8 cellular contexts compared by ENCODE assay signal in genomic region chr3:120416868-120417267, GRCh38. TPM values are rescaled to one million over a fixed set of nuclear protein-coding genes. Genes with fewer than 3 reads are reported as not detected.
DNase-seq lines count a peak whose midpoint lies in the region; ATAC-seq and TF ChIP-seq lines count a peak whose summit lies in the region.

No MANE protein-coding gene starts in this region.

- no peak overlapping the region for H3K4me3 ChIP-seq in HUES48 (ENCODE audit: low read depth, low read length)
- no peak overlapping the region for H3K4me3 ChIP-seq in rectal smooth muscle tissue (ENCODE audit: low read length)

- H3K9me3 ChIP-seq in HUES48 (ENCODE audit: control insufficient read depth, insufficient read depth, low read length), result 0 out of 2 replicates have a peak, but pooled peaks cover 4% of the 10 kb centered on the region

- no peaks in the 10 kb centered on the region for H3K9me3 Mint-ChIP-seq in CD14-positive monocyte
- H3K9me3 Mint-ChIP-seq in effector memory CD8-positive, alpha-beta T cell, result no peaks in the 10 kb centered on the region

- no peaks in the 10 kb centered on the region for H3K36me3 Mint-ChIP-seq in CD14-positive monocyte
- H3K36me3 Mint-ChIP-seq in effector memory CD8-positive, alpha-beta T cell (ENCODE audit: insufficient read depth), result no peaks in the 10 kb centered on the region

- peaks cover 35% of the 10 kb centered on the region for H3K36me3 ChIP-seq in HUES48 (ENCODE audit: control insufficient read depth, insufficient read depth, low read length)
- H3K36me3 ChIP-seq in rectal smooth muscle tissue (ENCODE audit: control insufficient read depth, insufficient read depth, low read length), result no peaks in the 10 kb centered on the region

- H3K27ac Mint-ChIP-seq in CD14-positive monocyte, result peak overlapping the region in 2 of 7 donors; percentile 53 to 88
- H3K27ac Mint-ChIP-seq in effector memory CD8-positive, alpha-beta T cell, result peak overlapping the region in 1 of 2 donors; percentile 85

- DNase-seq in CD14-positive monocyte (ENCODE audit: low spot score) (no peak), NCI-H1092 (lab: John Stamatoyannopoulos, UW) (no peak), T1000 (lab: John Stamatoyannopoulos, UW) (no peak)
- no peak for DNase-seq in effector memory CD8-positive, alpha-beta T cell

- peak; percentile 33 for ATAC-seq in GM21360 (IDR thresholded peaks at IDR 0.05; ENCODE audit: unreplicated experiment)
- ATAC-seq in effector memory CD8-positive, alpha-beta T cell (replicated peaks), result peak; percentile 6
- no peak for ATAC-seq in GM18520 (IDR thresholded peaks at IDR 0.05; ENCODE audit: unreplicated experiment)

- H3K4me1 ChIP-seq in HUES48 (ENCODE audit: control insufficient read depth, insufficient read depth, low read length) (peaks cover 31% of the 10 kb centered on the region), rectal smooth muscle tissue (ENCODE audit: control insufficient read depth, insufficient read depth, low read length) (peaks cover 46% of the 10 kb centered on the region)

- H3K27ac ChIP-seq in HUES48 (ENCODE audit: low read depth, low read length) (no peak overlapping the region), rectal smooth muscle tissue (ENCODE audit: low read depth, low read length) (peak overlapping the region; percentile 67)

- no peak for TF ChIP-seq CTCF in CD14-positive monocyte (IDR thresholded peaks at IDR 0.05)

- intact Hi-C loops in CD14-positive monocyte (cut with micrococcal nuclease), result loop anchor here in 1 of 2 donors (5.0 kb wide), 2 partner anchors 170 to 525 kb away; no protein-coding TSS in a partner anchor

- H3K27me3 Mint-ChIP-seq in CD14-positive monocyte (ENCODE audit: low read depth in 3 of 3), result peaks cover 0 to 4% (median 2%) of the 10 kb centered on the region in 3 donors
- H3K27me3 Mint-ChIP-seq in effector memory CD8-positive, alpha-beta T cell, result peaks cover 22 to 29% of the 10 kb centered on the region in 2 donors

- peak overlapping the region; percentile 69 to 77 for H3K4me3 Mint-ChIP-seq in CD14-positive monocyte
- peak overlapping the region; percentile 80 to 90 for H3K4me3 Mint-ChIP-seq in effector memory CD8-positive, alpha-beta T cell

- H3K4me1 Mint-ChIP-seq in CD14-positive monocyte, result peaks cover 29% of the 10 kb centered on the region
- H3K4me1 Mint-ChIP-seq in effector memory CD8-positive, alpha-beta T cell (ENCODE audit: low read depth in 2 of 2), result peaks cover 20 to 21% of the 10 kb centered on the region in 2 donors

- H3K9ac ChIP-seq in HUES48 (ENCODE audit: low read depth, low read length) (0 out of 2 replicates have a peak overlapping the region, but pooled peaks have one; percentile 2), rectal smooth muscle tissue (ENCODE audit: low read length) (peak overlapping the region; percentile 14)

- no peaks in the 10 kb centered on the region for H3K27me3 ChIP-seq in HUES48 (ENCODE audit: control insufficient read depth, insufficient read depth, low read length)
- H3K27me3 ChIP-seq in rectal smooth muscle tissue (ENCODE audit: control insufficient read depth, insufficient read depth, low read length), result no peaks in the 10 kb centered on the region

RNA-seq across cellular contexts. Expression of gene FSTL1, which starts 33.9 kb away (rescaled TPM):
- under 1 TPM; 0.13 to 0.44 TPM for polyA plus RNA-seq in CD14-positive monocyte
